ENCODE assay signal across 1 cellular context in the genomic region with DNA sequence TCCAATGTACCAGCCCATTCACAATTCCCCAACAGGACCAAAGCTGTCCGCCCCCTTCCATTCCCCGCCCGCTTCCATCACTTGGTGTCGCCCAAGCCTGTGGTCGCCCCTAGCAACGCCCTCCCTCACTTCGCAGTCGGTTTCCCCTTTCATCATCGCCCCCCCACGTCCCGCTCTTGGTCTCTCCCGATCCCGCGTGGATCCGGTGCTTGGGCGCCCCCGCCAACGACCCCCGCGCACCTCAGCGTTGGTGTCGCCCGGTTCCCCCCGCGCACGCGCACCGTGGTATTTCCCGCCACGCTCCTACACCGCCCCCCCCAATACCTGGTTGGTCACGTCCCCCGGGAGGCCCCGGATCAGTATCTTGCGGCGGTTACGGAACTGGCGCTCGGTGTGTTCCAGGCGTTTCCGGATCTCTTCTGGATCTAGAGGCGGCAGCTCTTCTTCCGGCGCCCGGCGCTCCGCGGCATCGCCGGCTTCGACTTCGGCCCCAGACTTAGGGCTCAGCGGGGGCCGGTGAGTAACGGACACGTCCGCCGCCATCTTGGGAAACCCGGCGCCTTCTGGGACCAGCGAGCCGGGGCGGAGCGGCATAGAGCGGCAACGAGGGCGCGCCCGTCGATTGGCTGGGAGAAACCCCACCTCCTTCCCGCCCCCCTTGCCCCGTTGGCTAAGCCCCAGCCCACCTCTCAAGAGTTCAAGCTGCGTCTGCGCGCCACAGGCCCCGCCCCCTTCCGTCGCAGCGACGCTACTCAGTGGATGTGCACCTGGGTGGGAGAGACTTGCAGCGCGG.
TF ChIP-seq lines count a peak whose summit lies in the region.

A gene with protein sequence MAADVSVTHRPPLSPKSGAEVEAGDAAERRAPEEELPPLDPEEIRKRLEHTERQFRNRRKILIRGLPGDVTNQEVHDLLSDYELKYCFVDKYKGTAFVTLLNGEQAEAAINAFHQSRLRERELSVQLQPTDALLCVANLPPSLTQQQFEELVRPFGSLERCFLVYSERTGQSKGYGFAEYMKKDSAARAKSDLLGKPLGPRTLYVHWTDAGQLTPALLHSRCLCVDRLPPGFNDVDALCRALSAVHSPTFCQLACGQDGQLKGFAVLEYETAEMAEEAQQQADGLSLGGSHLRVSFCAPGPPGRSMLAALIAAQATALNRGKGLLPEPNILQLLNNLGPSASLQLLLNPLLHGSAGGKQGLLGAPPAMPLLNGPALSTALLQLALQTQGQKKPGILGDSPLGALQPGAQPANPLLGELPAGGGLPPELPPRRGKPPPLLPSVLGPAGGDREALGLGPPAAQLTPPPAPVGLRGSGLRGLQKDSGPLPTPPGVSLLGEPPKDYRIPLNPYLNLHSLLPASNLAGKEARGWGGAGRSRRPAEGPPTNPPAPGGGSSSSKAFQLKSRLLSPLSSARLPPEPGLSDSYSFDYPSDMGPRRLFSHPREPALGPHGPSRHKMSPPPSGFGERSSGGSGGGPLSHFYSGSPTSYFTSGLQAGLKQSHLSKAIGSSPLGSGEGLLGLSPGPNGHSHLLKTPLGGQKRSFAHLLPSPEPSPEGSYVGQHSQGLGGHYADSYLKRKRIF (minus strand): TSS at position 565 of the 793 bp plus-strand sequence. CDS start 22 bp downstream, at position 543.

TF ChIP-seq in GM12878, 131 proteins besides CTCF, POLR2A, EP300 and RAD21 (continued from another document):
- TF ChIP-seq MEF2B (IDR thresholded peaks at IDR 0.05; ENCODE audit: partially characterized antibody, poor library complexity, severe bottlenecking): peak; percentile 89
- TF ChIP-seq, protein P1, sequence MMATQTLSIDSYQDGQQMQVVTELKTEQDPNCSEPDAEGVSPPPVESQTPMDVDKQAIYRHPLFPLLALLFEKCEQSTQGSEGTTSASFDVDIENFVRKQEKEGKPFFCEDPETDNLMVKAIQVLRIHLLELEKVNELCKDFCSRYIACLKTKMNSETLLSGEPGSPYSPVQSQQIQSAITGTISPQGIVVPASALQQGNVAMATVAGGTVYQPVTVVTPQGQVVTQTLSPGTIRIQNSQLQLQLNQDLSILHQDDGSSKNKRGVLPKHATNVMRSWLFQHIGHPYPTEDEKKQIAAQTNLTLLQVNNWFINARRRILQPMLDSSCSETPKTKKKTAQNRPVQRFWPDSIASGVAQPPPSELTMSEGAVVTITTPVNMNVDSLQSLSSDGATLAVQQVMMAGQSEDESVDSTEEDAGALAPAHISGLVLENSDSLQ (IDR thresholded peaks at IDR 0.05): peak; percentile 12; the same call in 1 of the 2 replicates
- peak; percentile 97 for TF ChIP-seq JUND (IDR thresholded peaks at IDR 0.05; ENCODE audit: low read depth, low read length)
- TF ChIP-seq, protein P2, sequence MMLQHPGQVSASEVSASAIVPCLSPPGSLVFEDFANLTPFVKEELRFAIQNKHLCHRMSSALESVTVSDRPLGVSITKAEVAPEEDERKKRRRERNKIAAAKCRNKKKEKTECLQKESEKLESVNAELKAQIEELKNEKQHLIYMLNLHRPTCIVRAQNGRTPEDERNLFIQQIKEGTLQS (IDR thresholded peaks at IDR 0.05; ENCODE audit: borderline replicate concordance, extremely low read depth, low read depth, low read length): no peak
- TF ChIP-seq, protein P3, sequence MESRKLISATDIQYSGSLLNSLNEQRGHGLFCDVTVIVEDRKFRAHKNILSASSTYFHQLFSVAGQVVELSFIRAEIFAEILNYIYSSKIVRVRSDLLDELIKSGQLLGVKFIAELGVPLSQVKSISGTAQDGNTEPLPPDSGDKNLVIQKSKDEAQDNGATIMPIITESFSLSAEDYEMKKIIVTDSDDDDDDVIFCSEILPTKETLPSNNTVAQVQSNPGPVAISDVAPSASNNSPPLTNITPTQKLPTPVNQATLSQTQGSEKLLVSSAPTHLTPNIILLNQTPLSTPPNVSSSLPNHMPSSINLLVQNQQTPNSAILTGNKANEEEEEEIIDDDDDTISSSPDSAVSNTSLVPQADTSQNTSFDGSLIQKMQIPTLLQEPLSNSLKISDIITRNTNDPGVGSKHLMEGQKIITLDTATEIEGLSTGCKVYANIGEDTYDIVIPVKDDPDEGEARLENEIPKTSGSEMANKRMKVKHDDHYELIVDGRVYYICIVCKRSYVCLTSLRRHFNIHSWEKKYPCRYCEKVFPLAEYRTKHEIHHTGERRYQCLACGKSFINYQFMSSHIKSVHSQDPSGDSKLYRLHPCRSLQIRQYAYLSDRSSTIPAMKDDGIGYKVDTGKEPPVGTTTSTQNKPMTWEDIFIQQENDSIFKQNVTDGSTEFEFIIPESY (IDR thresholded peaks at IDR 0.05): peak; percentile 30; the same call in 1 of the 2 replicates
- TF ChIP-seq GABPA (IDR thresholded peaks at IDR 0.05; ENCODE audit: low read depth): no peak
- peak; percentile 72 for TF ChIP-seq SP1 (IDR thresholded peaks at IDR 0.05; ENCODE audit: low read depth, low read length)
- TF ChIP-seq HDAC6 (IDR thresholded peaks at IDR 0.05; ENCODE audit: unreplicated experiment): no peak
- TF ChIP-seq, protein P4, sequence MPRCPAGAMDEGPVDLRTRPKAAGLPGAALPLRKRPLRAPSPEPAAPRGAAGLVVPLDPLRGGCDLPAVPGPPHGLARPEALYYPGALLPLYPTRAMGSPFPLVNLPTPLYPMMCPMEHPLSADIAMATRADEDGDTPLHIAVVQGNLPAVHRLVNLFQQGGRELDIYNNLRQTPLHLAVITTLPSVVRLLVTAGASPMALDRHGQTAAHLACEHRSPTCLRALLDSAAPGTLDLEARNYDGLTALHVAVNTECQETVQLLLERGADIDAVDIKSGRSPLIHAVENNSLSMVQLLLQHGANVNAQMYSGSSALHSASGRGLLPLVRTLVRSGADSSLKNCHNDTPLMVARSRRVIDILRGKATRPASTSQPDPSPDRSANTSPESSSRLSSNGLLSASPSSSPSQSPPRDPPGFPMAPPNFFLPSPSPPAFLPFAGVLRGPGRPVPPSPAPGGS (IDR thresholded peaks at IDR 0.05; ENCODE audit: borderline replicate concordance, insufficient read depth, low read depth, low read length, poor library complexity, severe bottlenecking): no peak
- peak; percentile 35; the same call in 1 of the 2 replicates for TF ChIP-seq BRCA1 (IDR thresholded peaks at IDR 0.05; ENCODE audit: low read depth, low read length)
- TF ChIP-seq, protein P5, sequence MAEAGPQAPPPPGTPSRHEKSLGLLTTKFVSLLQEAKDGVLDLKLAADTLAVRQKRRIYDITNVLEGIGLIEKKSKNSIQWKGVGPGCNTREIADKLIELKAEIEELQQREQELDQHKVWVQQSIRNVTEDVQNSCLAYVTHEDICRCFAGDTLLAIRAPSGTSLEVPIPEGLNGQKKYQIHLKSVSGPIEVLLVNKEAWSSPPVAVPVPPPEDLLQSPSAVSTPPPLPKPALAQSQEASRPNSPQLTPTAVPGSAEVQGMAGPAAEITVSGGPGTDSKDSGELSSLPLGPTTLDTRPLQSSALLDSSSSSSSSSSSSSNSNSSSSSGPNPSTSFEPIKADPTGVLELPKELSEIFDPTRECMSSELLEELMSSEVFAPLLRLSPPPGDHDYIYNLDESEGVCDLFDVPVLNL (IDR thresholded peaks at IDR 0.05; ENCODE audit: low read depth, low read length): peak; percentile 68
- TF ChIP-seq PAX8 (IDR thresholded peaks at IDR 0.05): no peak
- no peak for TF ChIP-seq FOS (IDR thresholded peaks at IDR 0.05; ENCODE audit: borderline replicate concordance, extremely low read depth, insufficient read length)
- TF ChIP-seq POLR2AphosphoS2 (IDR thresholded peaks at IDR 0.05; ENCODE audit: low read depth, low read length): peak; percentile 95
- no peak for TF ChIP-seq JUNB (IDR thresholded peaks at IDR 0.05)
- TF ChIP-seq, protein P6, sequence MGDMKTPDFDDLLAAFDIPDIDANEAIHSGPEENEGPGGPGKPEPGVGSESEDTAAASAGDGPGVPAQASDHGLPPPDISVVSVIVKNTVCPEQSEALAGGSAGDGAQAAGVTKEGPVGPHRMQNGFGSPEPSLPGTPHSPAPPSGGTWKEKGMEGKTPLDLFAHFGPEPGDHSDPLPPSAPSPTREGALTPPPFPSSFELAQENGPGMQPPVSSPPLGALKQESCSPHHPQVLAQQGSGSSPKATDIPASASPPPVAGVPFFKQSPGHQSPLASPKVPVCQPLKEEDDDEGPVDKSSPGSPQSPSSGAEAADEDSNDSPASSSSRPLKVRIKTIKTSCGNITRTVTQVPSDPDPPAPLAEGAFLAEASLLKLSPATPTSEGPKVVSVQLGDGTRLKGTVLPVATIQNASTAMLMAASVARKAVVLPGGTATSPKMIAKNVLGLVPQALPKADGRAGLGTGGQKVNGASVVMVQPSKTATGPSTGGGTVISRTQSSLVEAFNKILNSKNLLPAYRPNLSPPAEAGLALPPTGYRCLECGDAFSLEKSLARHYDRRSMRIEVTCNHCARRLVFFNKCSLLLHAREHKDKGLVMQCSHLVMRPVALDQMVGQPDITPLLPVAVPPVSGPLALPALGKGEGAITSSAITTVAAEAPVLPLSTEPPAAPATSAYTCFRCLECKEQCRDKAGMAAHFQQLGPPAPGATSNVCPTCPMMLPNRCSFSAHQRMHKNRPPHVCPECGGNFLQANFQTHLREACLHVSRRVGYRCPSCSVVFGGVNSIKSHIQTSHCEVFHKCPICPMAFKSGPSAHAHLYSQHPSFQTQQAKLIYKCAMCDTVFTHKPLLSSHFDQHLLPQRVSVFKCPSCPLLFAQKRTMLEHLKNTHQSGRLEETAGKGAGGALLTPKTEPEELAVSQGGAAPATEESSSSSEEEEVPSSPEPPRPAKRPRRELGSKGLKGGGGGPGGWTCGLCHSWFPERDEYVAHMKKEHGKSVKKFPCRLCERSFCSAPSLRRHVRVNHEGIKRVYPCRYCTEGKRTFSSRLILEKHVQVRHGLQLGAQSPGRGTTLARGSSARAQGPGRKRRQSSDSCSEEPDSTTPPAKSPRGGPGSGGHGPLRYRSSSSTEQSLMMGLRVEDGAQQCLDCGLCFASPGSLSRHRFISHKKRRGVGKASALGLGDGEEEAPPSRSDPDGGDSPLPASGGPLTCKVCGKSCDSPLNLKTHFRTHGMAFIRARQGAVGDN (IDR thresholded peaks at IDR 0.05): no peak
- TF ChIP-seq SREBF2 (IDR thresholded peaks at IDR 0.05; ENCODE audit: low read length): no peak
- TF ChIP-seq HDGF (IDR thresholded peaks at IDR 0.05): 0 out of 2 replicates have a peak, but pooled peaks have one; percentile 54
- no peak for TF ChIP-seq TCF7 (IDR thresholded peaks at IDR 0.05; ENCODE audit: borderline replicate concordance)
- TF ChIP-seq, protein P7, sequence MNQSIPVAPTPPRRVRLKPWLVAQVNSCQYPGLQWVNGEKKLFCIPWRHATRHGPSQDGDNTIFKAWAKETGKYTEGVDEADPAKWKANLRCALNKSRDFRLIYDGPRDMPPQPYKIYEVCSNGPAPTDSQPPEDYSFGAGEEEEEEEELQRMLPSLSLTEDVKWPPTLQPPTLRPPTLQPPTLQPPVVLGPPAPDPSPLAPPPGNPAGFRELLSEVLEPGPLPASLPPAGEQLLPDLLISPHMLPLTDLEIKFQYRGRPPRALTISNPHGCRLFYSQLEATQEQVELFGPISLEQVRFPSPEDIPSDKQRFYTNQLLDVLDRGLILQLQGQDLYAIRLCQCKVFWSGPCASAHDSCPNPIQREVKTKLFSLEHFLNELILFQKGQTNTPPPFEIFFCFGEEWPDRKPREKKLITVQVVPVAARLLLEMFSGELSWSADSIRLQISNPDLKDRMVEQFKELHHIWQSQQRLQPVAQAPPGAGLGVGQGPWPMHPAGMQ (IDR thresholded peaks at IDR 0.05; ENCODE audit: borderline replicate concordance): no peak
- peak; percentile 63; the same call in 1 of the 2 replicates for TF ChIP-seq CREB1 (IDR thresholded peaks at IDR 0.05; ENCODE audit: low read depth)
- TF ChIP-seq ZNF24 (IDR thresholded peaks at IDR 0.05): no peak
- no peak for TF ChIP-seq SUPT20H (IDR thresholded peaks at IDR 0.05; ENCODE audit: borderline replicate concordance, control insufficient read depth, low read depth, low read length)
- TF ChIP-seq RELA (IDR thresholded peaks at IDR 0.05; ENCODE audit: borderline replicate concordance, partially characterized antibody): no peak
- TF ChIP-seq ZNF217 (IDR thresholded peaks at IDR 0.05): no peak
TF ChIP-seq in GM12878: peak in this region for 63.
